1 cellular context compared by ENCODE assay signal in genomic region chr19:27776020-27776419, GRCh38.
TF ChIP-seq lines count a peak whose summit lies in the region.

No MANE protein-coding gene starts in this region.

TF ChIP-seq in GM12878, 131 proteins besides CTCF, POLR2A, EP300 and RAD21 (continued from another document):
- TF ChIP-seq IRF5 (IDR thresholded peaks at IDR 0.05; ENCODE audit: borderline replicate concordance), result no peak
